ENCODE assay signal across 1 cellular context in the genomic region with DNA sequence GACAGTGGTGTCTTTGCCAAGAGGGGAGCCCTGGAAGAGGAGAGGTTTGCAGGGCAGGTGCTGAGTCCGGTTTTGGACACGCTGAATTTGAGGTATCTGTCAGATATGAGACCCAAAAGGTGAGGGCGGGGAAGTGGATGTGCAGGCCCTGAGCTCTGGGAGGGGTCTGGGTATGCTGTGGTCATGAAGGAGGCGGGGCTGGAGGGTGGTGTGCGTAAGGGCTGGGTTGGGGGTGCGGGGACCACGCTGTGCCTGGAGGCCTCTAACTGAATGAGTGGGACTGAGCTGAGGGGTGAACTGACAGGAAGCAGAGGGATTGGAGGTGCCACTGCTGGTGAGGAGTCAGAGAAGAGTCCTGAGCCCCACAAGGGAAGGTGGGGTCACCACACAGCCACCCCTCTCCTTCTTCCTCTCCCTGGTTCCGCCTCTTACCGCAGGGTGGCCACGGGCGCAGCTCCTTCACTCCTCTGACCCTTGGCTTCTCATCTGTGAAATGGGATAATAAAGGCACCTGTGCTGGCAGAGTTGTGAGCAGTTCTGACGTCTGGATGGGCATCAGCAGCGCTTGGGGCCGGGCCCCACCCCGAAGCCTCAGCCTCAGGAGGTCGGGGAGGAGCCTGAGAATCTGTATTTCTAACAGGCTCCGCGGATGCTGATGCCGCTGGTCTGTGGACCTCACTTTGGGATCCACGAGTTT.
TF ChIP-seq lines count a peak whose summit lies in the region.

No MANE protein-coding gene starts in this region.

TF ChIP-seq in K562, 482 proteins besides CTCF, POLR2A, EP300 and RAD21:
- TF ChIP-seq MEF2A (IDR thresholded peaks at IDR 0.05; ENCODE audit: control insufficient read depth, low read depth, low read length): no peak
- TF ChIP-seq ZNF354B (CRISPR knock-in tag; IDR thresholded peaks at IDR 0.05): no peak
- TF ChIP-seq ZNF239 (CRISPR knock-in tag; IDR thresholded peaks at IDR 0.05): peak; percentile 50
- TF ChIP-seq TAF9B (IDR thresholded peaks at IDR 0.05; ENCODE audit: partially characterized antibody): no peak
- TF ChIP-seq DPF2 (IDR thresholded peaks at IDR 0.05): no peak
- TF ChIP-seq, protein P1, sequence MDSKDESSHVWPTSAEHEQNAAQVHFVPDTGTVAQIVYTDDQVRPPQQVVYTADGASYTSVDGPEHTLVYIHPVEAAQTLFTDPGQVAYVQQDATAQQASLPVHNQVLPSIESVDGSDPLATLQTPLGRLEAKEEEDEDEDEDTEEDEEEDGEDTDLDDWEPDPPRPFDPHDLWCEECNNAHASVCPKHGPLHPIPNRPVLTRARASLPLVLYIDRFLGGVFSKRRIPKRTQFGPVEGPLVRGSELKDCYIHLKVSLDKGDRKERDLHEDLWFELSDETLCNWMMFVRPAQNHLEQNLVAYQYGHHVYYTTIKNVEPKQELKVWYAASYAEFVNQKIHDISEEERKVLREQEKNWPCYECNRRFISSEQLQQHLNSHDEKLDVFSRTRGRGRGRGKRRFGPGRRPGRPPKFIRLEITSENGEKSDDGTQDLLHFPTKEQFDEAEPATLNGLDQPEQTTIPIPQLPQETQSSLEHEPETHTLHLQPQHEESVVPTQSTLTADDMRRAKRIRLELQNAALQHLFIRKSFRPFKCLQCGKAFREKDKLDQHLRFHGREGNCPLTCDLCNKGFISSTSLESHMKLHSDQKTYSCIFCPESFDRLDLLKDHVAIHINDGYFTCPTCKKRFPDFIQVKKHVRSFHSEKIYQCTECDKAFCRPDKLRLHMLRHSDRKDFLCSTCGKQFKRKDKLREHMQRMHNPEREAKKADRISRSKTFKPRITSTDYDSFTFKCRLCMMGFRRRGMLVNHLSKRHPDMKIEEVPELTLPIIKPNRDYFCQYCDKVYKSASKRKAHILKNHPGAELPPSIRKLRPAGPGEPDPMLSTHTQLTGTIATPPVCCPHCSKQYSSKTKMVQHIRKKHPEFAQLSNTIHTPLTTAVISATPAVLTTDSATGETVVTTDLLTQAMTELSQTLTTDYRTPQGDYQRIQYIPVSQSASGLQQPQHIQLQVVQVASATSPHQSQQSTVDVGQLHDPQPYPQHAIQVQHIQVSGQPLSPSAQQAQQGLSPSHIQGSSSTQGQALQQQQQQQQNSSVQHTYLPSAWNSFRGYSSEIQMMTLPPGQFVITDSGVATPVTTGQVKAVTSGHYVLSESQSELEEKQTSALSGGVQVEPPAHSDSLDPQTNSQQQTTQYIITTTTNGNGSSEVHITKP (IDR thresholded peaks at IDR 0.05; ENCODE audit: partially characterized antibody): peak; percentile 21
